In the genomic region with DNA sequence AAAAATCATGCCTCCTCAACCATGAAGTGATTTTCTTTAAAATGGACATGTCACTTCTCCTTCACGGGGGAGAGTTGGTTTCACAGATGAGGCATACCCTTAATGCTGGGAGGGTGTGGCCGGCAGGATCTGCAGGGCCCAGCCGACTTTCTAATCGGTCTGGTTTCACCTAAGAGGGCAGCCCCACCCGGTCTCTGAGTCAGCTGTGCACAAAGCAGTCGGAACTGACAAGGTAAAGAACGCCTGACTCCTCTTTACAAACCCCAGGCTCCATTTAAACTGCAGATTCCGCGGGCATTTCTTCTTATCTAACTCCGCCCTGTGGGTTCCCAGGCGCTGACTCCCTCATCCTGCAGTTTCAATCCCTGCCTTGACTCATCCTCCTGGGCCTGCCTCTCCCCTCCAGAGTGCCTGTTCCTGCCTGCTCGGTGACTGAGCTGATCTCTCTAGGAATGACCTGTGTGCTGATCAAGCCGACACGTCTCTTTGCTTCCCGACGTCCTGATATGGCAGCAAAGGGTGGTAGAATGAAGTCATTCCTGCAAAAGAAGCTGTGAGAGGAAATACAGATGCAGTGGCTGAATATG, we compare ENCODE assay signal across 9 cellular contexts.
DNase-seq lines count a peak whose midpoint lies in the region; ATAC-seq and TF ChIP-seq lines count a peak whose summit lies in the region.
"Had no signal": no experiment of that assay in that cellular context is flagged by ENCODE, and none has a peak within 500 bp of the region (broad histone marks: within the 10 kb centered on the region; RNA-seq: fewer than 3 reads in every experiment).

No MANE protein-coding gene starts in this region.

- H3K4me3 ChIP-seq in mammary epithelial cell (replicated peaks in 1 of 3; ENCODE audit: insufficient read depth in 1 of 3, low read depth in 2 of 3, low read length in 3 of 3) (no peak overlapping the region), mesodermal cell (ENCODE audit: extremely low read depth, insufficient read depth, low read length, poor library complexity, severe bottlenecking) (no peak overlapping the region), vagina (peak overlapping the region in 1 of 2 donors; percentile 11)
- H3K4me3 ChIP-seq: HAP-1 had no signal

- in situ Hi-C loops in mammary epithelial cell (cut with MboI; ENCODE audit: low sequenced_read_pairs in 2 of 2), result no loop called here

- CTCF ChIA-PET in mammary epithelial cell (lab: Charles Lee; ENCODE audit: low non-redundant PET), result interaction anchor here (0.6 to 0.8 kb wide), 2 partner anchors 62 to 155 kb away, joined by 5 to 8 read pairs; no protein-coding TSS in a partner anchor

- peak overlapping the region; percentile 56 for H3K4me2 ChIP-seq in mammary epithelial cell (ENCODE audit: insufficient read depth, low read depth, low read length)

- BruUV-seq in mammary epithelial cell (replicated peaks; lab: Mats Ljungman, UMichigan), result no TSS peak

- WGBS in mammary epithelial cell (ENCODE audit: low coverage, missing lambda C conversion rate), result 4% methylated on average over 16 of the region's 16 CpGs
- WGBS in mesodermal cell (ENCODE audit: insufficient coverage in 2 of 2), 2 experiments, result 6 to 12% methylated on average over 15 of the region's 16 CpGs

- TF ChIP-seq POLR2A in vagina (IDR thresholded peaks at IDR 0.05), result no peak

- dilution Hi-C loops in mammary epithelial cell (cut with HindIII; ENCODE audit: low sequenced_read_pairs), result no loop called here

- no peaks in the 10 kb centered on the region for H3K79me2 ChIP-seq in mammary epithelial cell (ENCODE audit: insufficient read depth, low read length)

- peak overlapping the region; percentile 67 for H3K9ac ChIP-seq in mammary epithelial cell (ENCODE audit: insufficient read depth, low read length)

- no peaks in the 10 kb centered on the region for H3K27me3 ChIP-seq in mammary epithelial cell (ENCODE audit: insufficient read depth, low read length)
- no peaks in the 10 kb centered on the region for H3K27me3 ChIP-seq in vagina

- H3K4me1 ChIP-seq in mammary epithelial cell (ENCODE audit: insufficient read depth, low read length), result peaks cover 22% of the 10 kb centered on the region
- H3K4me1 ChIP-seq in mesodermal cell (ENCODE audit: control insufficient read depth, insufficient read depth, low read length, poor library complexity, severe bottlenecking), result peaks cover 35% of the 10 kb centered on the region
- no peaks in the 10 kb centered on the region for H3K4me1 ChIP-seq in vagina
- H3K4me1 ChIP-seq: HAP-1 had no signal

- peak overlapping the region; percentile 99 for H3K27ac ChIP-seq in mammary epithelial cell (ENCODE audit: insufficient read depth, low read depth, low read length)
- peak overlapping the region; percentile 86 for H3K27ac ChIP-seq in mesodermal cell (ENCODE audit: low read depth, low read length, severe bottlenecking)
- H3K27ac ChIP-seq in vagina, result no peak overlapping the region

- no peaks in the 10 kb centered on the region for H4K20me1 ChIP-seq in mammary epithelial cell (ENCODE audit: insufficient read depth, low read length)

- no peak for TF ChIP-seq CTCF in mammary epithelial cell (conservative IDR thresholded peaks at IDR 0.05 in 1 of 2, IDR thresholded peaks at IDR 0.05 in 1 of 2; ENCODE audit: extremely low read depth in 1 of 2, insufficient read depth in 1 of 2, low read depth in 1 of 2, low read length in 2 of 2)
- TF ChIP-seq CTCF in vagina (IDR thresholded peaks at IDR 0.05), result no peak

- H3K9me3 ChIP-seq in mammary epithelial cell (replicated peaks; ENCODE audit: insufficient read depth, low read length) (no peaks in the 10 kb centered on the region), mesodermal cell (ENCODE audit: control insufficient read depth, low read length) (no peaks in the 10 kb centered on the region), vagina (no peaks in the 10 kb centered on the region)
- H3K9me3 ChIP-seq: HAP-1 had no signal

- intact Hi-C loops in mammary epithelial cell (cut with micrococcal nuclease), result loop anchor here (2.0 to 5.0 kb wide), 3 partner anchors 37 to 480 kb away; no protein-coding TSS in a partner anchor
- intact Hi-C loops in vagina (cut with DNase I), result no loop called here

- DNase-seq in EL (peak; percentile 91), HK-2 (ENCODE audit: unreplicated experiment) (peak; percentile 85), mammary epithelial cell (peak; percentile 100), vagina (ENCODE audit: extremely low spot score in 2 of 2) (no peak), NCI-H2227 (lab: John Stamatoyannopoulos, UW; ENCODE audit: unreplicated experiment) (no peak)
- DNase-seq in activated effector memory CD4-positive, alpha-beta T cell treated with Interleukin-2 at 50 U/mL for 16 hours, result no peak

- no peaks in the 10 kb centered on the region for H3K36me3 ChIP-seq in mammary epithelial cell (ENCODE audit: insufficient read depth, low read length)
- no peaks in the 10 kb centered on the region for H3K36me3 ChIP-seq in mesodermal cell (ENCODE audit: control insufficient read depth, insufficient read depth, low read length)
- H3K36me3 ChIP-seq in vagina, result no peaks in the 10 kb centered on the region
- H3K36me3 ChIP-seq: HAP-1 had no signal

- ATAC-seq in HG02678 (IDR thresholded peaks at IDR 0.05; ENCODE audit: unreplicated experiment), result no peak

- peak overlapping the region; percentile 51 for H2AFZ ChIP-seq in mammary epithelial cell (ENCODE audit: low read depth, low read length)

Comparison
In these comparisons a context has a peak if more than half of its experiments do, and no peak if none do; other contexts are left out.
1. DNase-seq: peak in EL (single experiment), HK-2 (single experiment) and mammary epithelial cell (single experiment); none in vagina (0 of 2), activated effector memory CD4-positive, alpha-beta T cell treated with Interleukin-2 at 50 U/mL for 16 hours (single experiment) and NCI-H2227 (single experiment).